Comparison of ENCODE assay signal across 12 cellular contexts in the genomic region with DNA sequence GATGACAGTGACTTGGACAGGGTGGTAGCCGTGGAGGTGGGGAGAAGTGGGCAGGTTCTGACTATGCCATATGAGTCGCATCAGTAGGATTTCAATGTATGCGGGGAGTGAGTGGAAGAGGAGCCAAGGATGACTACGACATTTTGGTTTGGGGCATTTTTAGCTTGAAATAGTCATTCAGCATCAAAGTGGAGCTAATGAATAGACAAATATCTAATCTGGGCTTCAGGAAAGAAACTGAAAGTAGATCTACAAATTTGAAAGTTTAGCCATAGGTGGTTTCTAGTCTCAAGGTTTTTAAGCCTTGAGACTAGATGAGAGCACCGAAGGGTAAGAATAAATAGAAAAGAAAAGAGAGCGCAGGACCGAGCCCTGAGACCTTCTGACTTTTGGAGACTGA. TPM values are rescaled to one million over a fixed set of nuclear protein-coding genes. Genes with fewer than 3 reads are reported as not detected.
DNase-seq lines count a peak whose midpoint lies in the region; ATAC-seq, FAIRE-seq and TF ChIP-seq lines count a peak whose summit lies in the region.
"Had no signal": no experiment of that assay in that cellular context is flagged by ENCODE, and none has a peak within 500 bp of the region (broad histone marks: within the 10 kb centered on the region; RNA-seq: fewer than 3 reads in every experiment).

No MANE protein-coding gene starts in this region.

- no peaks in the 10 kb centered on the region for H3K4me1 Mint-ChIP-seq in activated CD4-positive, alpha-beta T cell treated with anti-CD3 and anti-CD28 coated beads, Interleukin-2, amount 10 ng/mL, durations not matched to agents 7 days and 5 days
- H3K4me1 Mint-ChIP-seq in activated CD4-positive, alpha-beta memory T cell treated with anti-CD3 and anti-CD28 coated beads for 36 hours (ENCODE audit: low read depth), result no peaks in the 10 kb centered on the region
- H3K4me1 Mint-ChIP-seq: GM23338 had no signal

- ATAC-seq in GM21447 (IDR thresholded peaks at IDR 0.05; ENCODE audit: unreplicated experiment), result peak; percentile 75
- ATAC-seq in HG03175 (IDR thresholded peaks at IDR 0.05; ENCODE audit: unreplicated experiment), result peak; percentile 71
- peak; percentile 48 for ATAC-seq in GM12878
- ATAC-seq: GM23338 had no signal

- WGBS in GM12878 (ENCODE audit: insufficient coverage, insufficient replicate concordance, low lambda C conversion rate, missing lambda C conversion rate), result 70% methylated on average over 7 of the region's 7 CpGs

- no peak overlapping the region for H2AFZ ChIP-seq in GM12878 (ENCODE audit: control insufficient read depth, low read depth, low read length)
- H2AFZ ChIP-seq: GM23338 had no signal

- no peaks in the 10 kb centered on the region for H3K9me3 ChIP-seq in GM12878 (replicated peaks; ENCODE audit: control insufficient read depth, insufficient read depth, low read length)
- H3K9me3 ChIP-seq: neutrophil had no signal

- intact Hi-C loops in GM12878 (cut with micrococcal nuclease; ENCODE audit: unreplicated experiment), result no loop called here
- intact Hi-C loops in activated CD4-positive, alpha-beta memory T cell treated with anti-CD3 and anti-CD28 coated beads for 36 hours (cut with micrococcal nuclease), result no loop called here

- H3K9ac ChIP-seq in GM12878 (ENCODE audit: control insufficient read depth, insufficient read depth, low read length), result no peak overlapping the region

- H3K36me3 Mint-ChIP-seq in activated CD4-positive, alpha-beta T cell treated with anti-CD3 and anti-CD28 coated beads, Interleukin-2, amount 10 ng/mL, durations not matched to agents 7 days and 5 days (ENCODE audit: low read depth), result peaks cover 2% of the 10 kb centered on the region
- no peaks in the 10 kb centered on the region for H3K36me3 Mint-ChIP-seq in activated CD4-positive, alpha-beta memory T cell treated with anti-CD3 and anti-CD28 coated beads for 36 hours

- no peak overlapping the region for H3K4me2 ChIP-seq in GM12878 (ENCODE audit: control insufficient read depth, insufficient read depth)
- H3K4me2 ChIP-seq: GM23338 had no signal

- no peak overlapping the region for H3K4me3 ChIP-seq in GM12878
- H3K4me3 ChIP-seq: GM23338 had no signal

- no peaks in the 10 kb centered on the region for H3K36me3 ChIP-seq in GM12878 (ENCODE audit: control insufficient read depth in 2 of 2, insufficient read depth in 2 of 2, low read length in 1 of 2)

- BruUV-seq in GM12878 (replicated peaks; lab: Mats Ljungman, UMichigan), result no TSS peak

- no peak for TF ChIP-seq EP300 in GM12878 (IDR thresholded peaks at IDR 0.05; ENCODE audit: borderline replicate concordance in 1 of 2, control insufficient read depth in 1 of 2, low read depth in 2 of 2, low read length in 2 of 2)

- TF ChIP-seq CTCF in GM13976 (IDR thresholded peaks at IDR 0.05; ENCODE audit: borderline replicate concordance, control extremely low read depth, extremely low read depth, insufficient read depth, missing control alignments) (no peak), GM12878 (IDR thresholded peaks at IDR 0.05 in 2 of 3, conservative IDR thresholded peaks at IDR 0.05 in 1 of 3; ENCODE audit: control insufficient read depth in 2 of 3, extremely low read depth in 1 of 3, insufficient read depth in 1 of 3, low read depth in 3 of 3, low read length in 3 of 3) (no peak)

- no peak for FAIRE-seq in GM12878 (lab: Jason Lieb, UNC)
- FAIRE-seq in HTR-8/SVneo (lab: Jason Lieb, UNC), result no peak

- DNase-seq in GM13976 (ENCODE audit: low spot score) (peak; percentile 34), GM12878 (ENCODE audit: low read depth, low spot score) (no peak), HTR-8/SVneo (ENCODE audit: insufficient read length, low spot score) (no peak), COR-L47 (lab: John Stamatoyannopoulos, UW) (no peak)
- no peak for DNase-seq in activated CD4-positive, alpha-beta T cell treated with anti-CD3 and anti-CD28 coated beads, Interleukin-2, amount 10 ng/mL, durations not matched to agents 7 days and 5 days
- DNase-seq in activated CD4-positive, alpha-beta memory T cell treated with anti-CD3 and anti-CD28 coated beads for 36 hours, result no peak
- DNase-seq: activated T-cell treated with anti-CD3 and anti-CD28 coated beads, Interleukin-2, amount 50 U/mL, for 24 hours; NCI-H1694 had no signal

- TF ChIP-seq POLR2A in GM12878 (IDR thresholded peaks at IDR 0.05; ENCODE audit: low read depth, low read length), result no peak

- no peaks in the 10 kb centered on the region for H4K20me1 ChIP-seq in GM12878 (ENCODE audit: control insufficient read depth, insufficient read depth)

- RAD21 ChIA-PET in GM12878 (lab: Charles Lee; ENCODE audit: unreplicated experiment), result no interaction called here

- H3K79me2 ChIP-seq in GM12878 (ENCODE audit: control insufficient read depth, insufficient read depth, low read length), result no peaks in the 10 kb centered on the region

- H3K27me3 ChIP-seq in GM12878 (replicated peaks in 1 of 2; ENCODE audit: control insufficient read depth in 2 of 2, insufficient read depth in 2 of 2, low read length in 1 of 2), result no peaks in the 10 kb centered on the region
- H3K27me3 ChIP-seq: neutrophil had no signal

- SMC1A ChIA-PET in GM12878 (lab: Charles Lee; ENCODE audit: uncharacterized antibody, unreplicated experiment), result no interaction called here

- H3K27me3 Mint-ChIP-seq in activated CD4-positive, alpha-beta T cell treated with anti-CD3 and anti-CD28 coated beads, Interleukin-2, amount 10 ng/mL, durations not matched to agents 7 days and 5 days, result no peaks in the 10 kb centered on the region
- no peaks in the 10 kb centered on the region for H3K27me3 Mint-ChIP-seq in activated CD4-positive, alpha-beta memory T cell treated with anti-CD3 and anti-CD28 coated beads for 36 hours
- H3K27me3 Mint-ChIP-seq: activated T-cell treated with anti-CD3 and anti-CD28 coated beads, Interleukin-2, amount 50 U/mL, for 24 hours had no signal

- in situ Hi-C loops in GM13976 (cut with MboI; ENCODE audit: low sequenced_read_pairs, unreplicated experiment), result no loop called here
- in situ Hi-C loops in GM12878 (cut with MboI), result no loop called here

- H3K4me3 Mint-ChIP-seq in activated CD4-positive, alpha-beta T cell treated with anti-CD3 and anti-CD28 coated beads, Interleukin-2, amount 10 ng/mL, durations not matched to agents 7 days and 5 days, result no peak overlapping the region
- no peak overlapping the region for H3K4me3 Mint-ChIP-seq in activated CD4-positive, alpha-beta memory T cell treated with anti-CD3 and anti-CD28 coated beads for 36 hours
- H3K4me3 Mint-ChIP-seq: activated T-cell treated with anti-CD3 and anti-CD28 coated beads, Interleukin-2, amount 50 U/mL, for 24 hours; GM23338 had no signal

- POLR2A ChIA-PET in GM12878 (lab: Charles Lee), result no interaction called here
- POLR2A ChIA-PET in activated CD4-positive, alpha-beta T cell treated with anti-CD3 and anti-CD28 coated beads, Interleukin-2, amount 10 ng/mL, durations not matched to agents 7 days and 5 days (lab: Charles Lee), result no interaction called here
- POLR2A ChIA-PET in activated CD4-positive, alpha-beta memory T cell treated with anti-CD3 and anti-CD28 coated beads for 36 hours (lab: Charles Lee), result no interaction called here

- peaks cover 5% of the 10 kb centered on the region; the same call in 1 of the 2 replicates for H3K4me1 ChIP-seq in GM12878 (ENCODE audit: control insufficient read depth, insufficient read depth, low read length)

- H3K27ac Mint-ChIP-seq in activated CD4-positive, alpha-beta T cell treated with anti-CD3 and anti-CD28 coated beads, Interleukin-2, amount 10 ng/mL, durations not matched to agents 7 days and 5 days, result no peak overlapping the region
- no peak overlapping the region for H3K27ac Mint-ChIP-seq in activated CD4-positive, alpha-beta memory T cell treated with anti-CD3 and anti-CD28 coated beads for 36 hours
- H3K27ac Mint-ChIP-seq: activated T-cell treated with anti-CD3 and anti-CD28 coated beads, Interleukin-2, amount 50 U/mL, for 24 hours; GM23338 had no signal

- no peak overlapping the region for H3K27ac ChIP-seq in GM12878 (ENCODE audit: control insufficient read depth, insufficient read depth)
- H3K27ac ChIP-seq: neutrophil had no signal

- no peaks in the 10 kb centered on the region for H3K9me3 Mint-ChIP-seq in activated CD4-positive, alpha-beta T cell treated with anti-CD3 and anti-CD28 coated beads, Interleukin-2, amount 10 ng/mL, durations not matched to agents 7 days and 5 days
- H3K9me3 Mint-ChIP-seq in activated CD4-positive, alpha-beta memory T cell treated with anti-CD3 and anti-CD28 coated beads for 36 hours, result no peaks in the 10 kb centered on the region
- H3K9me3 Mint-ChIP-seq: activated T-cell treated with anti-CD3 and anti-CD28 coated beads, Interleukin-2, amount 50 U/mL, for 24 hours; GM23338 had no signal

- TF ChIP-seq RAD21 in GM12878 (IDR thresholded peaks at IDR 0.05; ENCODE audit: insufficient read depth, low read depth, low read length), result no peak

- CTCF ChIA-PET in GM12878 (lab: Yijun Ruan, JAX), result no interaction called here
- CTCF ChIA-PET in activated CD4-positive, alpha-beta T cell treated with anti-CD3 and anti-CD28 coated beads, Interleukin-2, amount 10 ng/mL, durations not matched to agents 7 days and 5 days (lab: Charles Lee), result no interaction called here
- CTCF ChIA-PET in activated CD4-positive, alpha-beta memory T cell treated with anti-CD3 and anti-CD28 coated beads for 36 hours (lab: Charles Lee), result no interaction called here

TF ChIP-seq in GM12878, 131 proteins besides CTCF, POLR2A, EP300 and RAD21 (continues in another document):
- no peak for TF ChIP-seq RELA (IDR thresholded peaks at IDR 0.05; ENCODE audit: borderline replicate concordance, partially characterized antibody)
- TF ChIP-seq BRCA1 (IDR thresholded peaks at IDR 0.05; ENCODE audit: low read depth, low read length), result no peak

RNA-seq across cellular contexts. Expression of a gene that starts 58.3 kb away (rescaled TPM):
- 64.4 and 72.6 TPM in 2 replicates for total RNA-seq in GM12878 (2013; cell fraction: nucleolus; rRNA removed)
- 8.1 and 12.7 TPM in 2 replicates for total RNA-seq in GM12878 (2014; rRNA removed)
- 12.3 and 14.1 TPM in 2 replicates for total RNA-seq in GM12878 (2014; rRNA removed; fragmentation: Illumina TruSeq; extraction: Trizol)
- total RNA-seq in GM12878 (2021), result 8.0 and 8.4 TPM in 2 replicates
- polyA plus RNA-seq in GM12878 (2011; ENCODE audit: low read depth), result 3.1 TPM
- polyA plus RNA-seq in GM12878 (2011; rRNA removed), result 15.4 and 25.0 TPM in 2 replicates
- polyA plus RNA-seq in GM12878 (2011; cell fraction: cytosol; rRNA removed), result 4.0 and 4.7 TPM in 2 replicates
- 12.8 and 14.2 TPM in 2 replicates for polyA plus RNA-seq in GM12878 (2011; cell fraction: nucleus; rRNA removed)
- polyA plus RNA-seq in GM12878 (2012), result 6.6 and 7.6 TPM in 2 replicates
- polyA plus RNA-seq in GM12878 (2014; fragmentation: Illumina TruSeq; extraction: Trizol), result 10.5 and 13.8 TPM in 2 replicates
- polyA plus RNA-seq in GM12878 (2014; fragmentation: Nextera tagmentation; extraction: Ambion mirVana), result 1 to 10 TPM; 3.0 to 3.8 TPM
- polyA plus RNA-seq in GM12878 (2014; rRNA removed), result 5.0 and 5.2 TPM in 2 replicates
- polyA plus RNA-seq in GM12878 (2016; fragmentation: Nextera tagmentation; extraction: Ambion mirVana), result 1 to 10 TPM; 4.1 to 4.3 TPM
- 9.2 and 12.8 TPM in 2 replicates for polyA minus RNA-seq in GM12878 (2011; rRNA and poly(A)+ RNA removed)
- 2.0 and 3.0 TPM in 2 replicates for polyA minus RNA-seq in GM12878 (2011; cell fraction: cytosol; rRNA and poly(A)+ RNA removed)
- polyA minus RNA-seq in GM12878 (2011; cell fraction: nucleus; rRNA and poly(A)+ RNA removed), result 13.2 and 20.4 TPM in 2 replicates
- 10 to 100 TPM; 14.5 to 15.7 TPM for total RNA-seq in activated CD4-positive, alpha-beta T cell treated with anti-CD3 and anti-CD28 coated beads, Interleukin-2, amount 10 ng/mL, durations not matched to agents 7 days and 5 days
- total RNA-seq in activated CD4-positive, alpha-beta memory T cell treated with anti-CD3 and anti-CD28 coated beads for 36 hours, result 1 to 10 TPM; 6.8 to 9.3 TPM
